In the genomic region with DNA sequence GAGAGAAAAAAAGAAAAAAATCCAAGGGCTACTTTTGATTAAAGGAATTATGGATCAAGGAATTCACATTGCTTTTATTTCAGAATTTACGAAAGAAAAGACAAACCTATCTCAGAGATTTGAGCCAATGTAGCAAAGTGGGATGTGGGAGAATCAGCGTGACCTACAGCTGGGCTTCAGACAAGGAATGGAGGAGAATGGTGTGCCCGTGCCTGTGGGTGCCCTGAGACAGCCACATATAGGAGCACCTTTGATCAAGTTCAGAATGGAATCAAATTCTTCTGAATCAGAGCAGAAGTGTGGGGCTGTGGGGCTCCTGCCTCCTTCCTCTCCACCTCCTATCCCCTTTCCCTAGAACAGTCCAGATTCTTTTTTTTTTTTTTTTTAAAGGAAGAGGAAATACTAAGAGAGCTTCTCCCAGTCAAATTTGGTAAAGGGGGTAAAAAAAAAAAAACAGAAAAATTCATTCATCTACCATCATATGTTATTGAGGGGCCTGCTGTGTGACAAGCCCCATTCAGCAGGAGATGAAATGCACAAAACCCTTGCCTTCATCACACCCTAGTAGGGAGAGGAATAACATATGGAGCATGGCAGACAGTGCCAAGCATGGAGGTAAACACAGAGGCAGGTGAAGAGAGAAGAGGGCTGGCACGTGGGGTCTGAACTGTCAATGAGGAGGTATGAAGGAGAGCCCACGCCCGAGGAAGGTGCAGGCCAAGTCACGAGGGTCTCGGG, we compare ENCODE assay signal across 24 cellular contexts. TPM values are rescaled to one million over a fixed set of nuclear protein-coding genes. Genes with fewer than 3 reads are reported as not detected.
DNase-seq lines count a peak whose midpoint lies in the region; ATAC-seq and TF ChIP-seq lines count a peak whose summit lies in the region.
"Had no signal": no experiment of that assay in that cellular context is flagged by ENCODE, and none has a peak within 500 bp of the region (broad histone marks: within the 10 kb centered on the region; RNA-seq: fewer than 3 reads in every experiment).

No MANE protein-coding gene starts in this region.

- no peak for TF ChIP-seq CTCF in IMR-90 (conservative IDR thresholded peaks at IDR 0.05; ENCODE audit: low read depth, low read length)
- TF ChIP-seq CTCF in GM13977 (IDR thresholded peaks at IDR 0.05; ENCODE audit: extremely low read depth, insufficient read depth, missing control alignments) = no peak

- H3K4me2 ChIP-seq in IMR-90 (ENCODE audit: low read depth, low read length) = no peak overlapping the region

- H2AK5ac ChIP-seq in IMR-90 (ENCODE audit: low read depth, low read length) = no peak overlapping the region

- H3K4me1 Mint-ChIP-seq in stimulated activated memory B cell treated with anti-CD40 and anti-IgM and Interleukin-4, amounts not matched to agents 10 μg/mL and 1 μg/mL and 100 μg/mL, for 72 hours = peaks cover 12% of the 10 kb centered on the region

- peaks cover 0 to 3% of the 10 kb centered on the region in 2 experiments; a peak in 1 of 4 replicates for H3K79me1 ChIP-seq in IMR-90 (ENCODE audit: low read depth in 1 of 2, low read length in 2 of 2)

- no peak overlapping the region for H2BK5ac ChIP-seq in IMR-90 (ENCODE audit: low read depth, low read length, poor library complexity, severe bottlenecking)

- H3K27me3 ChIP-seq in IMR-90 (ENCODE audit: control insufficient read depth, insufficient read depth, low read length) = no peaks in the 10 kb centered on the region
- H3K27me3 ChIP-seq: SJCRH30 had no signal

- H2BK20ac ChIP-seq in IMR-90 (ENCODE audit: low read depth, low read length) = no peak overlapping the region

- no peak overlapping the region for H3K4me3 ChIP-seq in IMR-90 (ENCODE audit: insufficient read depth, low read depth, low read length)
- H3K4me3 ChIP-seq: SJCRH30 had no signal

- H3K4ac ChIP-seq in IMR-90 (ENCODE audit: low read depth, low read length) = no peak overlapping the region

- TF ChIP-seq POLR2A in IMR-90 (IDR thresholded peaks at IDR 0.05; ENCODE audit: low read depth, low read length) = no peak

- H3K27ac ChIP-seq in IMR-90 (ENCODE audit: insufficient read depth, low read length) = no peak overlapping the region
- H3K27ac ChIP-seq: HL-60, SJCRH30 had no signal

- no peak overlapping the region for H3K14ac ChIP-seq in IMR-90 (replicated peaks; ENCODE audit: low read depth, low read length)

- POLR2A ChIA-PET in IMR-90 (lab: Charles Lee; ENCODE audit: unreplicated experiment) = no interaction called here

- no peaks in the 10 kb centered on the region for H3K27me3 Mint-ChIP-seq in stimulated activated memory B cell treated with anti-CD40 and anti-IgM and Interleukin-4, amounts not matched to agents 10 μg/mL and 1 μg/mL and 100 μg/mL, for 72 hours
- H3K27me3 Mint-ChIP-seq: CD4-positive, CD25-positive, alpha-beta regulatory T cell had no signal

- H2AFZ ChIP-seq in IMR-90 (replicated peaks; ENCODE audit: low read length, poor library complexity) = no peak overlapping the region

- H2AK9ac ChIP-seq in IMR-90 (replicated peaks; ENCODE audit: low read depth, low read length, poor library complexity) = peak overlapping the region; percentile 25

- no peak overlapping the region for H2BK15ac ChIP-seq in IMR-90 (ENCODE audit: low read depth, low read length)

- DNase-seq in IMR-90 (no peak), NCI-H345 (lab: John Stamatoyannopoulos, UW) (peak; percentile 11), cerebellum (ENCODE audit: low spot score) (peak; percentile 53), GM13977 (ENCODE audit: low spot score) (no peak)
- DNase-seq: Caco-2; CD4-positive, CD25-positive, alpha-beta regulatory T cell; DND-41; GOT3; KBM-7; MM.1S; NCI-H1048; NCI-H1436 treated with DMSO at 0.1 percent for 48 hours; NCI-H1930; NCI-H226; NCI-H82; OCI-M1; SJCRH30 had no signal

- no peak overlapping the region for H3K18ac ChIP-seq in IMR-90 (ENCODE audit: low read depth, low read length)

- H3K27ac Mint-ChIP-seq in stimulated activated memory B cell treated with anti-CD40 and anti-IgM and Interleukin-4, amounts not matched to agents 10 μg/mL and 1 μg/mL and 100 μg/mL, for 72 hours = peak overlapping the region; percentile 5

- H3K9me3 Mint-ChIP-seq in stimulated activated memory B cell treated with anti-CD40 and anti-IgM and Interleukin-4, amounts not matched to agents 10 μg/mL and 1 μg/mL and 100 μg/mL, for 72 hours = peaks cover 3% of the 10 kb centered on the region

- H2BK120ac ChIP-seq in IMR-90 (ENCODE audit: low read depth, low read length) = no peak overlapping the region

- H3K56ac ChIP-seq in IMR-90 (ENCODE audit: extremely low read depth, insufficient read depth, low read length) = no peak overlapping the region

- H4K8ac ChIP-seq in IMR-90 (ENCODE audit: low read depth in 2 of 2, low read length in 2 of 2) = no peak overlapping the region

- ATAC-seq in IMR-90 (ENCODE audit: low read depth) (no peak), HG03565 (IDR thresholded peaks at IDR 0.05; ENCODE audit: unreplicated experiment) (no peak), GM21515 (IDR thresholded peaks at IDR 0.05; ENCODE audit: unreplicated experiment) (no peak)
- ATAC-seq in stimulated activated memory B cell treated with anti-CD40 and anti-IgM and Interleukin-4, amounts not matched to agents 10 μg/mL and 1 μg/mL and 100 μg/mL, for 72 hours = no peak
- ATAC-seq: HepG2 had no signal

- no peak overlapping the region for H3K4me3 Mint-ChIP-seq in stimulated activated memory B cell treated with anti-CD40 and anti-IgM and Interleukin-4, amounts not matched to agents 10 μg/mL and 1 μg/mL and 100 μg/mL, for 72 hours
- H3K4me3 Mint-ChIP-seq: CD4-positive, CD25-positive, alpha-beta regulatory T cell had no signal

- H3K36me3 Mint-ChIP-seq in stimulated activated memory B cell treated with anti-CD40 and anti-IgM and Interleukin-4, amounts not matched to agents 10 μg/mL and 1 μg/mL and 100 μg/mL, for 72 hours = peaks cover 42% of the 10 kb centered on the region

- H4K20me1 ChIP-seq in IMR-90 (ENCODE audit: insufficient read depth, low read length) = no peaks in the 10 kb centered on the region; the same call in 1 of the 2 replicates

- H3K9ac ChIP-seq in IMR-90 (ENCODE audit: low read depth, low read length) = no peak overlapping the region

- H3K23ac ChIP-seq in IMR-90 (ENCODE audit: low read depth, low read length) = no peak overlapping the region

- no TSS peak for BruUV-seq in IMR-90 (replicated peaks; lab: Mats Ljungman, UMichigan)

- peaks cover 12% of the 10 kb centered on the region; the same call in 1 of the 2 replicates for H3K9me1 ChIP-seq in IMR-90 (ENCODE audit: insufficient read depth, low read length)

- H3K36me3 ChIP-seq in IMR-90 (ENCODE audit: control insufficient read depth, insufficient read depth, low read length) = no peaks in the 10 kb centered on the region; the same call in 1 of the 2 replicates
- H3K36me3 ChIP-seq: SJCRH30 had no signal

- H4K91ac ChIP-seq in IMR-90 (ENCODE audit: insufficient read depth, low read depth, low read length) = no peak overlapping the region

- 90% methylated on average over 2 of the region's 8 CpGs; no CpG with 5 or more reads in 1 of the 2 experiments for WGBS in IMR-90 (ENCODE audit: extremely low coverage in 2 of 2, insufficient read length in 1 of 2), 2 experiments

- in situ Hi-C loops in IMR-90 (cut with MboI; ENCODE audit: low sequenced_read_pairs) = no loop called here
- in situ Hi-C loops in GM13977 (cut with MboI; ENCODE audit: low pct_unique_long_range_greater_than_20kb, low sequenced_read_pairs, unreplicated experiment) = no loop called here

- no peak overlapping the region for H4K5ac ChIP-seq in IMR-90 (ENCODE audit: low read depth, low read length)

- dilution Hi-C loops in IMR-90 (cut with HindIII; ENCODE audit: low sequenced_read_pairs, unreplicated experiment) = no loop called here

- TF ChIP-seq RAD21 in IMR-90 (IDR thresholded peaks at IDR 0.05; ENCODE audit: low read length) = no peak

- no peaks in the 10 kb centered on the region for H3K4me1 ChIP-seq in IMR-90 (ENCODE audit: control insufficient read depth, insufficient read depth, low read length)
- H3K4me1 ChIP-seq: Caco-2, SJCRH30 had no signal

- intact Hi-C loops in IMR-90 (cut with micrococcal nuclease) = no loop called here

- CTCF ChIA-PET in IMR-90 (lab: Yijun Ruan, JAX) = no interaction called here

- H3K9me3 ChIP-seq in IMR-90 (ENCODE audit: control insufficient read depth, insufficient read depth, low read length) = no peaks in the 10 kb centered on the region
- H3K9me3 ChIP-seq: Caco-2, SJCRH30 had no signal

TF ChIP-seq in IMR-90, 13 proteins besides CTCF, POLR2A, EP300 and RAD21 (continues in another document):
- TF ChIP-seq, protein P1, sequence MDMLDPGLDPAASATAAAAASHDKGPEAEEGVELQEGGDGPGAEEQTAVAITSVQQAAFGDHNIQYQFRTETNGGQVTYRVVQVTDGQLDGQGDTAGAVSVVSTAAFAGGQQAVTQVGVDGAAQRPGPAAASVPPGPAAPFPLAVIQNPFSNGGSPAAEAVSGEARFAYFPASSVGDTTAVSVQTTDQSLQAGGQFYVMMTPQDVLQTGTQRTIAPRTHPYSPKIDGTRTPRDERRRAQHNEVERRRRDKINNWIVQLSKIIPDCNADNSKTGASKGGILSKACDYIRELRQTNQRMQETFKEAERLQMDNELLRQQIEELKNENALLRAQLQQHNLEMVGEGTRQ (IDR thresholded peaks at IDR 0.05; ENCODE audit: low read depth, low read length) = no peak
- no peak for TF ChIP-seq RFX5 (IDR thresholded peaks at IDR 0.05; ENCODE audit: low read depth, low read length)
- no peak for TF ChIP-seq FOS (IDR thresholded peaks at IDR 0.05; ENCODE audit: low read depth, low read length)

RNA-seq across cellular contexts. Expression of gene MUSTN1, which starts 25.0 kb away (rescaled TPM):
- not detected in 2 replicates for total RNA-seq in IMR-90 (2012; rRNA removed)
- not detected in 2 replicates for polyA plus RNA-seq in IMR-90 (2012; rRNA removed)
- polyA plus RNA-seq in IMR-90 (2012; cell fraction: cytosol; rRNA removed) = 0.25 and 0.32 TPM in 2 replicates
- 5.7 and 7.9 TPM in 2 replicates for polyA plus RNA-seq in IMR-90 (2012; cell fraction: nucleus; rRNA removed; ENCODE audit: low replicate concordance)
- total RNA-seq in cerebellum = 0.82 TPM
- total RNA-seq: HT-29 had no signal
- polyA plus RNA-seq: BJ had no signal

RNA-seq across cellular contexts. Expression of gene ITIH4, which starts 29.4 kb away (rescaled TPM):
- total RNA-seq in IMR-90 (2012; rRNA removed) = 0.28 and 0.36 TPM in 2 replicates
- 0.26 and 0.67 TPM in 2 replicates for polyA plus RNA-seq in IMR-90 (2012; rRNA removed)
- 0.02 and 0.09 TPM in 2 replicates for polyA plus RNA-seq in IMR-90 (2012; cell fraction: cytosol; rRNA removed)
- polyA plus RNA-seq in IMR-90 (2012; cell fraction: nucleus; rRNA removed; ENCODE audit: low replicate concordance) = 5.8 and 6.1 TPM in 2 replicates
- total RNA-seq in cerebellum = 8.0 TPM
- total RNA-seq: HT-29, SJCRH30 had no signal

RNA-seq across cellular contexts. Expression of gene STIMATE, which starts 37.5 kb away (rescaled TPM):
- total RNA-seq in IMR-90 (2012; rRNA removed) (7.5 and 10.6 TPM in 2 replicates), cerebellum (11.3 TPM)
- polyA plus RNA-seq in IMR-90 (2012; rRNA removed) = 17.8 and 19.4 TPM in 2 replicates
- polyA plus RNA-seq in IMR-90 (2012; cell fraction: cytosol; rRNA removed) = 12.5 and 37.8 TPM in 2 replicates
- 22.4 and 23.4 TPM in 2 replicates for polyA plus RNA-seq in IMR-90 (2012; cell fraction: nucleus; rRNA removed; ENCODE audit: low replicate concordance)

Comparison
In these comparisons a context has a peak if more than half of its experiments do, and no peak if none do; other contexts are left out.
1. DNase-seq: peak in NCI-H345 (single experiment) and cerebellum (single experiment); none in IMR-90 (single experiment) and GM13977 (single experiment).